8 cellular contexts compared by ENCODE assay signal in genomic region chr2:96148410-96149217, GRCh38. TPM values are rescaled to one million over a fixed set of nuclear protein-coding genes. Genes with fewer than 3 reads are reported as not detected.
DNase-seq lines count a peak whose midpoint lies in the region; ATAC-seq and TF ChIP-seq lines count a peak whose summit lies in the region.

No MANE protein-coding gene starts in this region.

- H3K27ac Mint-ChIP-seq in activated T-helper 17 cell treated with anti-CD3 and anti-CD28 coated beads, Interleukin-2, amount 50 U/mL, for 72 hours = peak overlapping the region; percentile 97

- H4K20me1 ChIP-seq in BLaER1 = peaks cover 10% of the 10 kb centered on the region

- peak; percentile 83 for DNase-seq in HPDE6-E6E7 (ENCODE audit: extremely low spot score)
- peak; percentile 83 for DNase-seq in RWPE1 (ENCODE audit: low spot score)
- peak; percentile 47 to 68 for DNase-seq in foreskin keratinocyte
- peak; percentile 52 for DNase-seq in pulmonary artery endothelial cell (ENCODE audit: low read depth, low spot score)

- H3K4me2 ChIP-seq in BLaER1 = peak overlapping the region; percentile 95

- H3K27me3 ChIP-seq in BLaER1 (no peaks in the 10 kb centered on the region), foreskin keratinocyte (no peaks in the 10 kb centered on the region)

- CTCF ChIA-PET in RWPE1 (lab: Yijun Ruan, JAX) = interaction anchor here (0.6 to 1.0 kb wide), 2 partner anchors 26 to 48 kb away, joined by 3 to 5 read pairs; no protein-coding TSS in a partner anchor

- peaks cover 5% of the 10 kb centered on the region for H3K36me3 ChIP-seq in BLaER1

- peaks cover 33% of the 10 kb centered on the region for H3K4me1 Mint-ChIP-seq in activated T-helper 17 cell treated with anti-CD3 and anti-CD28 coated beads, Interleukin-2, amount 50 U/mL, for 72 hours

- POLR2A ChIA-PET in RWPE1 (lab: Yijun Ruan, JAX; ENCODE audit: low non-redundant PET) = interaction anchor here (0.6 kb wide), 1 partner anchor 10 kb away, joined by 3 read pairs; the partner anchor contains the start of gene ASTL

- H3K9ac ChIP-seq in BLaER1 = 0 out of 2 replicates have a peak overlapping the region, but pooled peaks have one; percentile 36

- TF ChIP-seq CTCF in RWPE1 (conservative IDR thresholded peaks at IDR 0.05; ENCODE audit: low read depth) = no peak
- no peak for TF ChIP-seq CTCF in foreskin keratinocyte (conservative IDR thresholded peaks at IDR 0.05)

- peaks cover 43% of the 10 kb centered on the region for H3K36me3 Mint-ChIP-seq in activated T-helper 17 cell treated with anti-CD3 and anti-CD28 coated beads, Interleukin-2, amount 50 U/mL, for 72 hours (ENCODE audit: low read depth)

- H3K4me3 Mint-ChIP-seq in activated T-helper 17 cell treated with anti-CD3 and anti-CD28 coated beads, Interleukin-2, amount 50 U/mL, for 72 hours = peak overlapping the region; percentile 93

- no peaks in the 10 kb centered on the region for H3K9me3 ChIP-seq in BLaER1

- ATAC-seq in GM19452 (IDR thresholded peaks at IDR 0.05; ENCODE audit: unreplicated experiment) (peak; percentile 43), foreskin keratinocyte (peak; percentile 88), GM21360 (IDR thresholded peaks at IDR 0.05; ENCODE audit: unreplicated experiment) (no peak)
- ATAC-seq in activated T-helper 17 cell treated with anti-CD3 and anti-CD28 coated beads, Interleukin-2, amount 50 U/mL, for 72 hours (replicated peaks) = peak; percentile 68

- H3K9me3 Mint-ChIP-seq in activated T-helper 17 cell treated with anti-CD3 and anti-CD28 coated beads, Interleukin-2, amount 50 U/mL, for 72 hours = no peaks in the 10 kb centered on the region

- no peaks in the 10 kb centered on the region for H3K27me3 Mint-ChIP-seq in activated T-helper 17 cell treated with anti-CD3 and anti-CD28 coated beads, Interleukin-2, amount 50 U/mL, for 72 hours

- peak overlapping the region; percentile 35 for H3K4me3 ChIP-seq in BLaER1

- H3K4me1 ChIP-seq in BLaER1 (peaks cover 64% of the 10 kb centered on the region), foreskin keratinocyte (peaks cover 23% of the 10 kb centered on the region)

- H3K27ac ChIP-seq in BLaER1 = peak overlapping the region; percentile 95
- H3K27ac ChIP-seq in RWPE1 = peak overlapping the region; percentile 49
- no peak overlapping the region for H3K27ac ChIP-seq in foreskin keratinocyte

RNA-seq across cellular contexts. Expression of gene DUSP2, which starts 3.4 kb away (rescaled TPM):
- total RNA-seq in activated T-helper 17 cell treated with anti-CD3 and anti-CD28 coated beads, Interleukin-2, amount 50 U/mL, for 72 hours = 100 to 1,000 TPM in 1 of 2 donors, 10 to 100 TPM in 1; 82.0 to 379 TPM
- 1.9 and 2.6 TPM in 2 replicates for total RNA-seq in foreskin keratinocyte
- polyA plus RNA-seq in foreskin keratinocyte = 2.5 and 2.8 TPM in 2 replicates
- 0.42 and 0.53 TPM in 2 replicates for total RNA-seq in pulmonary artery endothelial cell

RNA-seq across cellular contexts. Expression of gene ASTL, which starts 10.3 kb away (rescaled TPM):
- 1 to 10 TPM in 1 of 2 donors, under 1 TPM in 1; 0.93 to 6.9 TPM for total RNA-seq in activated T-helper 17 cell treated with anti-CD3 and anti-CD28 coated beads, Interleukin-2, amount 50 U/mL, for 72 hours
- total RNA-seq in foreskin keratinocyte = not detected in 2 replicates
- polyA plus RNA-seq in foreskin keratinocyte = not detected in 2 replicates
- 0.07 TPM in 1 of 2 replicates, not detected in the other for total RNA-seq in pulmonary artery endothelial cell

RNA-seq across cellular contexts. Expression of gene ADRA2B, which starts 32.2 kb away (rescaled TPM):
- total RNA-seq in activated T-helper 17 cell treated with anti-CD3 and anti-CD28 coated beads, Interleukin-2, amount 50 U/mL, for 72 hours = 1 to 10 TPM in 1 of 2 donors, under 1 TPM in 1; 0.09 to 1.3 TPM
- total RNA-seq in foreskin keratinocyte = 0.03 and 0.04 TPM in 2 replicates
- 0.01 and 0.04 TPM in 2 replicates for polyA plus RNA-seq in foreskin keratinocyte
- not detected in 2 replicates for total RNA-seq in pulmonary artery endothelial cell

Comparison
In these comparisons a context has a peak if more than half of its experiments do, and no peak if none do; other contexts are left out.
1. RNA of gene DUSP2, which starts 3.4 kb away (total RNA-seq): 82.0 to 379 TPM in activated T-helper 17 cell treated with anti-CD3 and anti-CD28 coated beads, Interleukin-2, amount 50 U/mL, for 72 hours; 1.9 to 2.6 TPM in foreskin keratinocyte and 0.42 to 0.53 TPM in pulmonary artery endothelial cell; every median in the first group is over 10 times any median in the second.
2. Peak in every context shown above with its lines, with median percentiles within 50 percentile points of each other: DNase-seq.